Comparison of ENCODE assay signal across 9 cellular contexts in the genomic region with DNA sequence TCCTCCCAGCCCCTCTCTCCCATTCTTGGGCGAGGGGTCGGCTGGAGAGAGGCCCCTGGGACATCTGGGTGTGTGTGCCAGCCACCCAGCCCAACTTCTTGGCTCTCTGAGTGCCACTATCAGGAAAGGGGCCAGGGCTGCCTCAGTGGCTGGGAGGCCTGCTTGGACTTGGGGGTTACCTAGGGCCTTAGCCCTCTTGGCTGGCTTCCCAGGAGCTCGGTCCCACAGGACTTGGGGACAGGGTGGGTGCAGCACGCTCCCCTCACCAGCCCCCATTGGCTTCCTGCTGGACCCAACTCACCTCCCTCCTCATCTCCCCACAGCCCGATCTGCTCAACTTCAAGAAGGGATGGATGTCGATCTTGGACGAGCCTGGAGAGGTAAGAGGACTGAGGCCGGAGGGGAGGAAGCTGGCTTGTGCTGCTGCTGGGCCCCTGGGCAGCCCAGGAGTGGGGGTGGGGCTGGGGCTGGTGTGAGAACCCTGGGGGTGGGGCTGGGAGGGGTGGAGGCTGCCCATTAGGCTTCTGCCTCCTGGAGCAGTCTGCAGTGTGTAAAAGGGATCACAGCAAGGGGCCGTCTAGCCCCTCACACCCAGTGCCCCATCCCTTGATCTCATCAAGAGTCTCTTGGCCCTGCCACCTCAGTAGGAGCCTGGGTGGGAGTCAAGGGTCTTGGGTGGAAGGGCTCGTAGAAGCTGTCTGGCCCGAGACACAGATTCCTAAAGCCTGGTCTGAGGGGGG. TPM values are rescaled to one million over a fixed set of nuclear protein-coding genes. Genes with fewer than 3 reads are reported as not detected.
A peak's percentile ranks its signal among the peaks of the same experiment; 100 is the strongest.
DNase-seq lines count a peak whose midpoint lies in the region; ATAC-seq and TF ChIP-seq lines count a peak whose summit lies in the region.
"Had no signal": no experiment of that assay in that cellular context is flagged by ENCODE, and none has a peak within 500 bp of the region (broad histone marks: within the 10 kb centered on the region; RNA-seq: fewer than 3 reads in every experiment).

No MANE protein-coding gene starts in this region.

- POLR2A ChIA-PET in PC-3 (lab: Charles Lee; ENCODE audit: unreplicated experiment), result no interaction called here

- CTCF ChIA-PET in PC-3 (lab: Charles Lee), result no interaction called here

- no peaks in the 10 kb centered on the region for H3K27me3 ChIP-seq in PC-3 (ENCODE audit: low read length)
- no peaks in the 10 kb centered on the region for H3K27me3 ChIP-seq in muscle layer of colon (ENCODE audit: control insufficient read depth in 1 of 2, insufficient read depth in 2 of 2, low read length in 2 of 2)
- no peaks in the 10 kb centered on the region for H3K27me3 ChIP-seq in thyroid gland

- H3K79me2 ChIP-seq in PC-3 (ENCODE audit: low read length), result peaks cover 72% of the 10 kb centered on the region

- intact Hi-C loops in PC-3 (cut with micrococcal nuclease), result loop anchor here (1.0 kb wide), 2 partner anchors 26 to 31 kb away; no protein-coding TSS in a partner anchor
- intact Hi-C loops in thyroid gland (cut with DNase I), result no loop called here

- H3K27ac ChIP-seq in PC-3 (ENCODE audit: low read length) (peak overlapping the region; percentile 91), epithelial cell of prostate (peak overlapping the region; percentile 97), muscle layer of colon (ENCODE audit: low read depth, low read length) (peak overlapping the region; percentile 93), thyroid gland (peak overlapping the region; percentile 98 to 99 (median 99))

- no peaks in the 10 kb centered on the region for H3F3A ChIP-seq in PC-3 (ENCODE audit: low read length, unreplicated experiment)

- H3K36me3 ChIP-seq in PC-3 (ENCODE audit: low read depth, low read length) (peaks cover 10% of the 10 kb centered on the region), muscle layer of colon (ENCODE audit: insufficient read depth, low read length) (peaks cover 22% of the 10 kb centered on the region), thyroid gland (peaks cover 16% of the 10 kb centered on the region in 2 donors)

- peak overlapping the region; percentile 44 for H3K9ac ChIP-seq in PC-3 (ENCODE audit: low read length)
- peak overlapping the region; percentile 55 for H3K9ac ChIP-seq in muscle layer of colon (ENCODE audit: low read length)

- TF ChIP-seq CTCF in PC-3 (conservative IDR thresholded peaks at IDR 0.05; ENCODE audit: low read depth, low read length) (no peak), thyroid gland (IDR thresholded peaks at IDR 0.05) (no peak)

- no peak for TF ChIP-seq POLR2A in thyroid gland (IDR thresholded peaks at IDR 0.05)

- no peaks in the 10 kb centered on the region for H4K20me1 ChIP-seq in PC-3 (ENCODE audit: low read length)

- peak overlapping the region; percentile 53 for H3K4me2 ChIP-seq in PC-3 (ENCODE audit: low read length)

- H3K4me3 ChIP-seq in PC-3 (ENCODE audit: low read length) (no peak overlapping the region), muscle layer of colon (ENCODE audit: low read depth in 1 of 2, low read length in 2 of 2) (peak overlapping the region in 1 of 2 donors; percentile 48), thyroid gland (replicated peaks in 1 of 3) (no peak overlapping the region)

- no TSS peak for BruUV-seq in PC-3 (replicated peaks; lab: Mats Ljungman, UMichigan)

- H3K9me3 ChIP-seq in PC-3 (ENCODE audit: low read length) (no peaks in the 10 kb centered on the region), muscle layer of colon (ENCODE audit: low read length) (no peaks in the 10 kb centered on the region), thyroid gland (no peaks in the 10 kb centered on the region)

- no peak overlapping the region for H2AFZ ChIP-seq in PC-3 (ENCODE audit: low read length)

- peak; percentile 2; the same call in 1 of the 2 replicates for ATAC-seq in PC-3

- no peaks in the 10 kb centered on the region for H3K9me2 ChIP-seq in PC-3 (replicated peaks; ENCODE audit: low read length)

- 43 to 49% methylated on average over 4 to 11 of the region's 11 CpGs for whole genome bisulfite sequencing in thyroid gland, 2 donors

- H3K4me1 ChIP-seq in PC-3 (ENCODE audit: insufficient read depth, low read length) (peaks cover 70% of the 10 kb centered on the region), muscle layer of colon (ENCODE audit: insufficient read depth, low read length) (peaks cover 68% of the 10 kb centered on the region), thyroid gland (peaks cover 74 to 77% of the 10 kb centered on the region in 2 donors)

- DNase-seq in PC-3, result peak; percentile 31
- DNase-seq in epithelial cell of prostate (ENCODE audit: low read depth, low spot score), result no peak
- DNase-seq in thyroid gland, result peak in 1 of 2 donors; percentile 29
- DNase-seq in SIG-M5 (lab: John Stamatoyannopoulos, UW), result no peak
- no peak for DNase-seq in nucleus accumbens (lab: John Stamatoyannopoulos, UW)
- no peak for DNase-seq in NCI-H510A treated with DMSO at 0.1 percent for 48 hours (lab: John Stamatoyannopoulos, UW)
- DNase-seq in activated CD4-positive, alpha-beta T cell treated with anti-CD3 and anti-CD28 coated beads, Interleukin-2, amount 50 U/mL, for 1 hour, result no peak
- DNase-seq: glutamatergic neuron had no signal

RNA-seq across cellular contexts. Expression of a gene that starts 54.8 kb away (rescaled TPM):
- total RNA-seq in PC-3 (2014; rRNA removed), result 64.5 and 74.8 TPM in 2 replicates
- total RNA-seq in thyroid gland, result 100 to 1,000 TPM; 120 to 150 (median 140) TPM

RNA-seq across cellular contexts. Expression of a gene that starts 56.1 kb away (rescaled TPM):
- 26.0 and 33.3 TPM in 2 replicates for total RNA-seq in PC-3 (2014; rRNA removed)
- total RNA-seq in thyroid gland, result 10 to 100 TPM; 30.4 to 59.1 (median 38.2) TPM
